34 cellular contexts compared by ENCODE assay signal in the genomic region with DNA sequence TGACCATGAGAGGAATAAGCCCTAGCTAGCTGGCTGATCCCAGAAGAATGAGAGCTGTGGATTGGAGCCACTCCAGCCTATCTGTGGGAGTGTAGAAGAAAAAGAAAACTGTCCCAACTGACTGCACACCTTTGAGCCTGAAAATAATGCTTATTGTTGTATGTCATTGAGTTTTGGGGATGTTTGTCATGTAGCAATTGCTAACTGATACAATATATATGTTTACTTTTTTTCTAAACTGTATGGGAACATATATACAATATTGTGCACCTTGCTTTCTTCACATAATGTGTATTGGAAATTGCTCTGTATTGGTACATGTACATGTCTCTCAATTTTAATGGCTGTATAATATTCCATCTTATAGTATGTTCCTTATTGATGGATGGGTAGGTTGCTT.
"Had no signal": no experiment of that assay in that cellular context is flagged by ENCODE, and none has a peak within 500 bp of the region (broad histone marks: within the 10 kb centered on the region; RNA-seq: fewer than 3 reads in every experiment).

No MANE protein-coding gene starts in this region.

- H3K4me3 ChIP-seq: adrenal gland, body of pancreas, breast epithelium had no signal

- DNase-seq: activated B cell treated with CpG ODN at 0.5 μM for 24 hours; activated CD4-positive, alpha-beta memory T cell treated with anti-CD3 and anti-CD28 coated beads for 36 hours; activated CD4-positive, alpha-beta T cell treated with anti-CD3 and anti-CD28 coated beads for 4 hours; activated CD4-positive, alpha-beta T cell treated with anti-CD3 and anti-CD28 coated beads, Interleukin-2, amount 10 ng/mL, durations not matched to agents 24 days and 14 days; activated CD4-positive, alpha-beta T cell treated with anti-CD3 and anti-CD28 coated beads, Interleukin-2, amount 50 U/mL, for 1 hour; activated CD4-positive, alpha-beta T cell treated with anti-CD3 and anti-CD28 coated beads, Interleukin-2, amount 50 U/mL, for 4 hours; activated CD4-positive, CD25-positive, alpha-beta regulatory T cell treated with anti-CD3 and anti-CD28 coated beads, Interleukin-2, amount 50 U/mL, for 72 hours; activated CD8-positive, alpha-beta memory T cell treated with anti-CD3 and anti-CD28 coated beads, Interleukin-2, amount 50 U/mL, for 4 hours; activated CD8-positive, alpha-beta T cell treated with anti-CD3 and anti-CD28 coated beads for 36 hours; activated effector memory CD4-positive, alpha-beta T cell treated with anti-CD3 and anti-CD28 coated beads, Interleukin-2, amount 50 U/mL, for 16 hours; activated gamma-delta T cell treated with Interleukin-2 at 50 U/mL for 16 hours; activated naive CD4-positive, alpha-beta T cell; activated naive CD4-positive, alpha-beta T cell treated with anti-CD3 and anti-CD28 coated beads for 36 hours; activated naive CD4-positive, alpha-beta T cell treated with anti-CD3 and anti-CD28 coated beads, Interleukin-2, amount 50 U/mL, for 16 hours; activated naive CD8-positive, alpha-beta T cell treated with anti-CD3 and anti-CD28 coated beads for 36 hours; activated T-cell treated with anti-CD3 and anti-CD28 coated beads for 4 hours; activated T-cell treated with anti-CD3 and anti-CD28 coated beads, Interleukin-2, amount 50 U/mL, for 1 hour; activated T-cell treated with anti-CD3 and anti-CD28 coated beads, Interleukin-2, amount 50 U/mL, for 4 hours; activated T-cell treated with anti-CD3 and anti-CD28 coated beads, Interleukin-2, amount 50 U/mL, for 72 hours; amniotic stem cell; aorta; body of pancreas; brain microvascular endothelial cell; central memory CD4-positive, alpha-beta T cell; T-helper 1 cell; T-helper 2 cell; T-helper 9 cell had no signal

- H3K4me1 ChIP-seq: adrenal gland, body of pancreas, breast epithelium had no signal

- H3K9me3 ChIP-seq: adrenal gland, body of pancreas had no signal

- H3K27me3 ChIP-seq: body of pancreas, brain microvascular endothelial cell had no signal

- H3K27ac ChIP-seq: adrenal gland, body of pancreas, brain microvascular endothelial cell, breast epithelium, VCaP had no signal

- ATAC-seq: activated CD8-positive, alpha-beta T cell treated with anti-CD3 and anti-CD28 coated beads for 36 hours; activated naive CD4-positive, alpha-beta T cell treated with anti-CD3 and anti-CD28 coated beads, Interleukin-2, amount 50 U/mL, for 72 hours; activated T-cell treated with anti-CD3 and anti-CD28 coated beads, Interleukin-2, amount 50 U/mL, for 4 hours; activated T-cell treated with anti-CD3 and anti-CD28 coated beads, Interleukin-2, amount 50 U/mL, for 72 hours; activated T-helper 17 cell treated with anti-CD3 and anti-CD28 coated beads, Interleukin-2, amount 50 U/mL, for 72 hours; body of pancreas had no signal

- FAIRE-seq: astrocyte, TTC549 had no signal

- H3K36me3 ChIP-seq: adrenal gland, brain microvascular endothelial cell, breast epithelium had no signal
